8 cellular contexts compared by ENCODE assay signal in genomic region chr5:435961-436640, GRCh38. TPM values are rescaled to one million over a fixed set of nuclear protein-coding genes. Genes with fewer than 3 reads are reported as not detected.
DNase-seq lines count a peak whose midpoint lies in the region; ATAC-seq and TF ChIP-seq lines count a peak whose summit lies in the region.

No MANE protein-coding gene starts in this region.

- H3K4me1 ChIP-seq in foreskin keratinocyte (no peaks in the 10 kb centered on the region), vagina (no peaks in the 10 kb centered on the region), body of pancreas (no peaks in the 10 kb centered on the region)

- H3K4me3 ChIP-seq in vagina (no peak overlapping the region), body of pancreas (no peak overlapping the region)

- peak; percentile 32 for DNase-seq in stimulated activated CD4-positive, alpha-beta T cell treated with anti-CD3 and anti-CD28 coated beads, Interleukin-15, amount 100 ng/mL, for 24 hours
- DNase-seq in stimulated activated CD4-positive, alpha-beta T cell treated with anti-CD3 and anti-CD28 coated beads, Interleukin-1b, Interleukin-23, amount 100 ng/mL, for 48 hours: no peak
- DNase-seq in OCI-M1 (lab: John Stamatoyannopoulos, UW) (peak; percentile 19), foreskin keratinocyte (no peak), vagina (ENCODE audit: extremely low spot score in 2 of 2) (no peak), body of pancreas (no peak), caudate nucleus (lab: John Stamatoyannopoulos, UW) (no peak)
- DNase-seq in effector CD8-positive, alpha-beta T cell (lab: John Stamatoyannopoulos, UW): no peak

- no peaks in the 10 kb centered on the region for H3K9me3 ChIP-seq in vagina
- H3K9me3 ChIP-seq in body of pancreas: no peaks in the 10 kb centered on the region

- H3K27me3 ChIP-seq in foreskin keratinocyte (peaks cover 2% of the 10 kb centered on the region), vagina (no peaks in the 10 kb centered on the region), body of pancreas (no peaks in the 10 kb centered on the region)

- H3K27ac ChIP-seq in foreskin keratinocyte: no peak overlapping the region
- no peak overlapping the region for H3K27ac ChIP-seq in vagina
- H3K27ac ChIP-seq in body of pancreas: no peak overlapping the region
- no peak overlapping the region for H3K27ac ChIP-seq in caudate nucleus (ENCODE audit: low read depth, low read length)

- intact Hi-C loops in vagina (cut with DNase I) (no loop called here), body of pancreas (cut with DNase I) (no loop called here)

- ATAC-seq in foreskin keratinocyte (peak; percentile 44), body of pancreas (no peak)

- H3K36me3 ChIP-seq in vagina (no peaks in the 10 kb centered on the region), body of pancreas (replicated peaks in 1 of 2; ENCODE audit: insufficient read depth in 1 of 2, low read depth in 2 of 2) (no peaks in the 10 kb centered on the region)

- TF ChIP-seq CTCF in foreskin keratinocyte (conservative IDR thresholded peaks at IDR 0.05): peak; percentile 51
- TF ChIP-seq CTCF in vagina (IDR thresholded peaks at IDR 0.05): no peak
- TF ChIP-seq CTCF in body of pancreas (IDR thresholded peaks at IDR 0.05): peak in 3 of 7 experiments; percentile 7 to 19 (median 15)

- 58 to 66% methylated on average over 9 to 15 of the region's 18 CpGs for whole genome bisulfite sequencing in body of pancreas, 2 donors

- TF ChIP-seq POLR2A in vagina (IDR thresholded peaks at IDR 0.05) (no peak), body of pancreas (IDR thresholded peaks at IDR 0.05) (no peak)

RNA-seq across cellular contexts. Expression of gene EXOC3, which starts 6.9 kb away (rescaled TPM):
- total RNA-seq in foreskin keratinocyte (22.0 and 23.1 TPM in 2 replicates), vagina (67.5 TPM), body of pancreas (10 to 100 TPM; 32.2 to 79.1 TPM)
- 15.3 and 16.1 TPM in 2 replicates for polyA plus RNA-seq in foreskin keratinocyte

Comparison
In these comparisons a context has a peak if more than half of its experiments do, and no peak if none do; other contexts are left out.
1. DNase-seq: peak in stimulated activated CD4-positive, alpha-beta T cell treated with anti-CD3 and anti-CD28 coated beads, Interleukin-15, amount 100 ng/mL, for 24 hours (single experiment) and OCI-M1 (single experiment); none in stimulated activated CD4-positive, alpha-beta T cell treated with anti-CD3 and anti-CD28 coated beads, Interleukin-1b, Interleukin-23, amount 100 ng/mL, for 48 hours (single experiment), foreskin keratinocyte (0 of 2), vagina (0 of 2), body of pancreas (0 of 4), effector CD8-positive, alpha-beta T cell (single experiment) and caudate nucleus (0 of 61).